ENCODE assay signal across 10 cellular contexts in genomic region chr4:98510757-98511517, GRCh38.
DNase-seq lines count a peak whose midpoint lies in the region; ATAC-seq, FAIRE-seq and TF ChIP-seq lines count a peak whose summit lies in the region.
"Had no signal": no experiment of that assay in that cellular context is flagged by ENCODE, and none has a peak within 500 bp of the region (broad histone marks: within the 10 kb centered on the region; RNA-seq: fewer than 3 reads in every experiment).

No MANE protein-coding gene starts in this region.

- WGBS in mesenchymal stem cell: 72% methylated on average over 4 of the region's 6 CpGs
- 37% methylated on average over 6 of the region's 6 CpGs for WGBS in HepG2 (ENCODE audit: low lambda C conversion rate)

- H2BK12ac ChIP-seq in mesenchymal stem cell (ENCODE audit: low read length in 2 of 2): peak overlapping the region in 1 of 2 experiments; percentile 37

- no peak overlapping the region for H2AFZ ChIP-seq in Loucy (ENCODE audit: low read length)
- no peak overlapping the region for H2AFZ ChIP-seq in mesenchymal stem cell (ENCODE audit: low read depth, low read length)
- no peak overlapping the region for H2AFZ ChIP-seq in HepG2 (ENCODE audit: low read length)

- H3K79me1 ChIP-seq in mesenchymal stem cell (replicated peaks; ENCODE audit: low read length, poor library complexity, severe bottlenecking): peaks cover 18% of the 10 kb centered on the region

- H3F3A ChIP-seq in Loucy (ENCODE audit: low read depth): no peaks in the 10 kb centered on the region

- H3K18ac ChIP-seq in mesenchymal stem cell (ENCODE audit: low read depth in 1 of 2, low read length in 2 of 2): no peak overlapping the region

- intact Hi-C loops in HepG2 (cut with micrococcal nuclease; ENCODE audit: unreplicated experiment): no loop called here

- H3K27ac Mint-ChIP-seq in progenitor cell of endocrine pancreas: no peak overlapping the region
- H3K27ac Mint-ChIP-seq in WTC11: no peak overlapping the region

- no peak overlapping the region for H2AK5ac ChIP-seq in mesenchymal stem cell (ENCODE audit: low read length, severe bottlenecking)

- POLR2A ChIA-PET in HepG2 (lab: Yijun Ruan, JAX): no interaction called here
- POLR2A ChIA-PET in WTC11 (lab: Charles Lee): no interaction called here

- H2BK5ac ChIP-seq in mesenchymal stem cell (ENCODE audit: low read depth, low read length, poor library complexity, severe bottlenecking): no peak overlapping the region

- H3K9me3 ChIP-seq in Loucy (ENCODE audit: insufficient read depth, low read depth, low read length) (no peaks in the 10 kb centered on the region), mesenchymal stem cell (ENCODE audit: control insufficient read depth, low read length) (no peaks in the 10 kb centered on the region), HepG2 (ENCODE audit: low read length) (no peaks in the 10 kb centered on the region)

- H3K27ac ChIP-seq in mesenchymal stem cell (ENCODE audit: low read length, poor library complexity, severe bottlenecking): peak overlapping the region; percentile 80
- H3K27ac ChIP-seq in HepG2 (ENCODE audit: extremely low read length, insufficient read depth, low read length): no peak overlapping the region

- no peak for TF ChIP-seq POLR2A in HepG2 (IDR thresholded peaks at IDR 0.05; ENCODE audit: insufficient read depth in 1 of 2, low read depth in 2 of 2, low read length in 2 of 2)

- H3K27me3 Mint-ChIP-seq in progenitor cell of endocrine pancreas (no peaks in the 10 kb centered on the region), WTC11 (ENCODE audit: low read depth) (no peaks in the 10 kb centered on the region)

- H3K23ac ChIP-seq in mesenchymal stem cell (ENCODE audit: low read length in 2 of 2): no peak overlapping the region

- H3K9ac ChIP-seq in Loucy (ENCODE audit: low read depth, low read length, poor library complexity, severe bottlenecking) (no peak overlapping the region), mesenchymal stem cell (ENCODE audit: low read length) (peak overlapping the region; percentile 78), HepG2 (ENCODE audit: insufficient read depth, low read depth, low read length) (no peak overlapping the region)

- H3K4me2 ChIP-seq in Loucy (ENCODE audit: low read depth, low read length, poor library complexity, severe bottlenecking) (peak overlapping the region; percentile 45), mesenchymal stem cell (ENCODE audit: low read length, poor library complexity, severe bottlenecking) (no peak overlapping the region), HepG2 (ENCODE audit: low read depth, low read length) (no peak overlapping the region)

- H4K20me1 ChIP-seq in Loucy (ENCODE audit: insufficient read depth, low read length, poor library complexity, severe bottlenecking): no peaks in the 10 kb centered on the region
- H4K20me1 ChIP-seq in HepG2 (ENCODE audit: insufficient read depth, low read length): no peaks in the 10 kb centered on the region

- in situ Hi-C loops in HepG2 (cut with HindIII; ENCODE audit: extremely low pct_ligation_motif_present, low pct_unique_long_range_greater_than_20kb): no loop called here

- no peaks in the 10 kb centered on the region for H3K9me3 Mint-ChIP-seq in progenitor cell of endocrine pancreas (ENCODE audit: low read depth)
- no peaks in the 10 kb centered on the region for H3K9me3 Mint-ChIP-seq in WTC11

- H2BK120ac ChIP-seq in mesenchymal stem cell (ENCODE audit: low read depth, low read length): no peak overlapping the region

- H3K27me3 ChIP-seq in Loucy (ENCODE audit: insufficient read depth, low read length, poor library complexity, severe bottlenecking) (no peaks in the 10 kb centered on the region), mesenchymal stem cell (ENCODE audit: control insufficient read depth in 1 of 2, insufficient read depth in 1 of 2, low read length in 2 of 2) (no peaks in the 10 kb centered on the region), HepG2 (ENCODE audit: control insufficient read depth in 1 of 2, insufficient read depth in 2 of 2, low read length in 2 of 2) (peaks cover 0 to 3% of the 10 kb centered on the region in 2 experiments; a peak in 2 of 5 replicates)

- TF ChIP-seq EP300 in HepG2 (IDR thresholded peaks at IDR 0.05; ENCODE audit: low read depth in 2 of 2, low read length in 2 of 2): no peak
- TF ChIP-seq EP300 in HepG2 (CRISPR knock-in tag; IDR thresholded peaks at IDR 0.05; ENCODE audit: borderline replicate concordance): no peak

- no peak overlapping the region for H4K91ac ChIP-seq in mesenchymal stem cell (ENCODE audit: low read length)

- H4K8ac ChIP-seq in mesenchymal stem cell (ENCODE audit: low read length): peak overlapping the region; percentile 45

- no peaks in the 10 kb centered on the region for H3K36me3 ChIP-seq in Loucy (ENCODE audit: insufficient read depth, low read length)
- peaks cover 0 to 11% of the 10 kb centered on the region in 2 experiments for H3K36me3 ChIP-seq in mesenchymal stem cell (ENCODE audit: control insufficient read depth in 1 of 2, insufficient read depth in 2 of 2, low read depth in 1 of 2, low read length in 2 of 2)
- no peaks in the 10 kb centered on the region for H3K36me3 ChIP-seq in HepG2 (replicated peaks in 1 of 2; ENCODE audit: control insufficient read depth in 1 of 2, insufficient read depth in 2 of 2, low read length in 2 of 2)

- H3K79me2 ChIP-seq in Loucy (ENCODE audit: insufficient read depth, low read length): peaks cover 4% of the 10 kb centered on the region
- no peaks in the 10 kb centered on the region for H3K79me2 ChIP-seq in HepG2 (ENCODE audit: insufficient read depth, low read length)

- H3K4me3 ChIP-seq in Loucy (ENCODE audit: low read length, poor library complexity, severe bottlenecking): no peak overlapping the region
- H3K4me3 ChIP-seq in mesenchymal stem cell (ENCODE audit: insufficient read depth in 1 of 2, low read depth in 1 of 2, low read length in 2 of 2): peak overlapping the region in 1 of 2 experiments; percentile 16
- H3K4me3 ChIP-seq in HepG2 (replicated peaks in 1 of 3; ENCODE audit: insufficient read depth in 1 of 3, low read depth in 2 of 3, low read length in 3 of 3): no peak overlapping the region

- DNase-seq in EL (peak; percentile 83), amniotic epithelial cell (ENCODE audit: low read depth) (peak; percentile 79), mesenchymal stem cell (peak; percentile 72), HepG2 (ENCODE audit: low spot score) (no peak), D721Med (ENCODE audit: insufficient read length, low spot score) (no peak), progenitor cell of endocrine pancreas (ENCODE audit: low spot score, unreplicated experiment) (no peak), WTC11 (ENCODE audit: low spot score) (no peak)

- no peaks in the 10 kb centered on the region for H3K9me2 ChIP-seq in Loucy (replicated peaks; ENCODE audit: low read depth, low read length)

- ATAC-seq in HepG2: no peak
- no peak for ATAC-seq in WTC11

- CTCF ChIA-PET in HepG2 (lab: Yijun Ruan, JAX; ENCODE audit: low intra/inter-chr PET ratio, low total read pairs): no interaction called here
- CTCF ChIA-PET in WTC11 (lab: Charles Lee): no interaction called here

- BruUV-seq in HepG2 (replicated peaks; lab: Mats Ljungman, UMichigan): no TSS peak

- TF ChIP-seq RAD21 in HepG2 (CRISPR knock-in tag; IDR thresholded peaks at IDR 0.05): no peak

- TF ChIP-seq CTCF in Loucy (conservative IDR thresholded peaks at IDR 0.05; ENCODE audit: low read length) (no peak), HepG2 (CRISPR knock-in tag; IDR thresholded peaks at IDR 0.05) (no peak), D721Med (IDR thresholded peaks at IDR 0.05; ENCODE audit: insufficient read depth, missing control alignments) (no peak), progenitor cell of endocrine pancreas (IDR thresholded peaks at IDR 0.05; ENCODE audit: unreplicated experiment) (no peak), WTC11 (IDR thresholded peaks at IDR 0.05) (no peak)

- peaks cover 34% of the 10 kb centered on the region for H3K4me1 ChIP-seq in Loucy (ENCODE audit: insufficient read depth, low read length, poor library complexity, severe bottlenecking)
- peaks cover 9% of the 10 kb centered on the region for H3K4me1 ChIP-seq in mesenchymal stem cell (ENCODE audit: control insufficient read depth, insufficient read depth, low read depth, low read length)
- H3K4me1 ChIP-seq in HepG2 (ENCODE audit: insufficient read depth, low read length): peaks cover 10% of the 10 kb centered on the region; the same call in 1 of the 2 replicates

- H3K4me3 Mint-ChIP-seq in progenitor cell of endocrine pancreas (ENCODE audit: low read depth) (no peak overlapping the region), WTC11 (no peak overlapping the region)

- no peak for FAIRE-seq in HepG2 (lab: Jason Lieb, UNC)
- FAIRE-seq in D721Med (lab: Jason Lieb, UNC): no peak
- FAIRE-seq: endometrium, G401.6 had no signal

- no peak overlapping the region for H2BK15ac ChIP-seq in mesenchymal stem cell (ENCODE audit: low read depth, poor library complexity, severe bottlenecking)

- no peak overlapping the region for H3K14ac ChIP-seq in mesenchymal stem cell (ENCODE audit: low read length in 2 of 2)

- H3K4me1 Mint-ChIP-seq in progenitor cell of endocrine pancreas (ENCODE audit: low read depth): peaks cover 7% of the 10 kb centered on the region
- H3K4me1 Mint-ChIP-seq in WTC11: peaks cover 68% of the 10 kb centered on the region

- H3K4ac ChIP-seq in mesenchymal stem cell (ENCODE audit: low read depth in 1 of 2, low read length in 2 of 2): no peak overlapping the region

- H3K36me3 Mint-ChIP-seq in progenitor cell of endocrine pancreas (ENCODE audit: insufficient read depth) (no peaks in the 10 kb centered on the region), WTC11 (peaks cover 1% of the 10 kb centered on the region; the same call in 1 of the 2 replicates)

TF ChIP-seq in HepG2, 621 proteins besides CTCF, POLR2A, EP300 and RAD21 (continues in another document):
- TF ChIP-seq DR1 (CRISPR knock-in tag; IDR thresholded peaks at IDR 0.05): no peak
- no peak for TF ChIP-seq ZKSCAN8 (CRISPR knock-in tag; IDR thresholded peaks at IDR 0.05; ENCODE audit: borderline replicate concordance)
- TF ChIP-seq ZNF761 (CRISPR knock-in tag; conservative IDR thresholded peaks at IDR 0.05): no peak

TF ChIP-seq in WTC11, 78 proteins besides CTCF, POLR2A, EP300 and RAD21 (continues in another document):
- TF ChIP-seq ZNF121 (CRISPR knock-in tag; IDR thresholded peaks at IDR 0.05) (no peak), ZNF317 (CRISPR knock-in tag; IDR thresholded peaks at IDR 0.05; ENCODE audit: borderline replicate concordance, low read depth) (no peak)

Comparison
In these comparisons a context has a peak if more than half of its experiments do, and no peak if none do; other contexts are left out.
1. DNase-seq: peak in EL (single experiment), amniotic epithelial cell (single experiment) and mesenchymal stem cell (single experiment); none in HepG2 (single experiment), D721Med (single experiment), progenitor cell of endocrine pancreas (single experiment) and WTC11 (single experiment).